In the genomic region with DNA sequence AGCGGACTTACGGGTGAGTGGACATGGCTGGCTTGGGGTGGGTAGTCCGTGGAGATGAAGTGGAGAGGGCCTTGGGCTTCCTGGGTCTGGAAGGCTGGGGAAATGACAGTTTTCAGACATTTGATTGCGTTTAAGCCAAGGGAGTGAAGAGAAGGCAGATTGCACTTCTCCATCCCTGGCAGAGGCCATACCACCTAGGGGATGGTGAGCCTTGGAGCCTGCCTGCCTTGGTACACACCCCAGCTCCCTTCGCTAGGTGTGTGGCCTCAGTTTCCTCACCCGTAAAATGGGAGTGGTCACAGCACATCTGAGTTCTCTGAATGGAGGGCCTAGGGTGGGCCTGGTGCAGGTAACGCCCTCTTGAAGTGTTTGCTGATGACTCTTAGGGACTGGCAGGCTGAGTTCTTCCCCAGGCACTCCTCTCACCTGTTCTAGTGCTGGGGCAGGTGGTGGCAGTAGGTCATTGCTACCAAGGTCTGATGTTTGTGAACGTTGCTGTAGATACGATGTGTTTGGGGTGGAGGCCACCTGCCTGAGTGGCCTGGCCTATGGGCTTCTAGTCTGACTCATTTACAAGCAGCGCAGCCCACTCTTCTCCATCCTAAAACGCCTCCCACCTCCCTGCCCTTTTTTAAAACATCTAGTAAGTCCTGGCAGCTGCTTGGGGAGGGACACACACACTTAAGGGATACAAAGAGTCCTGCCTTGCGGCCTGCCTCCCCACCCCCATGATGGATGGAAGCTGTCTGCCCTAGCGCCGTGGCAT, we compare ENCODE assay signal across 8 cellular contexts. TPM values are rescaled to one million over a fixed set of nuclear protein-coding genes. Genes with fewer than 3 reads are reported as not detected.
DNase-seq lines count a peak whose midpoint lies in the region; ATAC-seq and TF ChIP-seq lines count a peak whose summit lies in the region.

No MANE protein-coding gene starts in this region.

- intact Hi-C loops in CD8-positive, alpha-beta T cell (cut with DNase I, micrococcal nuclease), result loop anchor here (1.0 to 10.0 kb wide), 10 partner anchors 40 to 1861 kb away; a partner anchor contains a TSS

- H4K20me1 ChIP-seq in KMS-11 (ENCODE audit: insufficient read depth), result 0 out of 2 replicates have a peak, but pooled peaks cover 6% of the 10 kb centered on the region

- no peaks in the 10 kb centered on the region for H3K27me3 Mint-ChIP-seq in CD8-positive, alpha-beta T cell (ENCODE audit: low read depth)

- H3K4me1 ChIP-seq in CD8-positive, alpha-beta T cell (ENCODE audit: insufficient read depth, low read length), result peaks cover 73% of the 10 kb centered on the region
- peaks cover 71% of the 10 kb centered on the region for H3K4me1 ChIP-seq in KMS-11 (ENCODE audit: low read depth, poor library complexity, severe bottlenecking)
- H3K4me1 ChIP-seq in adipocyte (ENCODE audit: control insufficient read depth, insufficient read depth, low read length), result peaks cover 34% of the 10 kb centered on the region
- peaks cover 19 to 79% of the 10 kb centered on the region in 2 donors for H3K4me1 ChIP-seq in muscle layer of duodenum (ENCODE audit: control insufficient read depth in 1 of 2, insufficient read depth in 2 of 2, low read length in 2 of 2)

- H3K79me2 ChIP-seq in KMS-11 (ENCODE audit: insufficient read depth, low read depth), result peaks cover 58% of the 10 kb centered on the region

- no peaks in the 10 kb centered on the region for H3K27me3 ChIP-seq in CD8-positive, alpha-beta T cell (ENCODE audit: insufficient read depth, low read length)
- no peaks in the 10 kb centered on the region for H3K27me3 ChIP-seq in KMS-11 (ENCODE audit: insufficient read depth, low read depth)
- no peaks in the 10 kb centered on the region for H3K27me3 ChIP-seq in adipocyte (replicated peaks; ENCODE audit: control insufficient read depth, insufficient read depth, low read length)
- no peaks in the 10 kb centered on the region for H3K27me3 ChIP-seq in muscle layer of duodenum (ENCODE audit: low read depth, low read length)

- peaks cover 45% of the 10 kb centered on the region for H3K36me3 ChIP-seq in CD8-positive, alpha-beta T cell (ENCODE audit: insufficient read depth, low read length)
- peaks cover 7% of the 10 kb centered on the region; the same call in 1 of the 2 replicates for H3K36me3 ChIP-seq in KMS-11 (ENCODE audit: insufficient read depth)
- H3K36me3 ChIP-seq in adipocyte (ENCODE audit: control insufficient read depth, insufficient read depth, low read length, severe bottlenecking), result peaks cover 24% of the 10 kb centered on the region
- peaks cover 0 to 6% of the 10 kb centered on the region in 2 donors for H3K36me3 ChIP-seq in muscle layer of duodenum (ENCODE audit: control insufficient read depth in 1 of 2, insufficient read depth in 2 of 2, low read length in 2 of 2)

- H3K36me3 Mint-ChIP-seq in CD8-positive, alpha-beta T cell, result peaks cover 58% of the 10 kb centered on the region

- peak overlapping the region; percentile 61; the same call in 1 of the 2 replicates for H3K9ac ChIP-seq in KMS-11
- no peak overlapping the region for H3K9ac ChIP-seq in adipocyte (ENCODE audit: low read length)

- POLR2A ChIA-PET in CD8-positive, alpha-beta T cell (lab: Charles Lee), result interaction anchor here (0.6 to 3.0 kb wide), 7 partner anchors 8 to 1279 kb away, joined by 3 to 27 read pairs (median 4); a partner anchor contains a TSS

- no peaks in the 10 kb centered on the region for H3K9me3 Mint-ChIP-seq in CD8-positive, alpha-beta T cell

- H3K4me3 Mint-ChIP-seq in CD8-positive, alpha-beta T cell, result peak overlapping the region; percentile 99

- H3K27ac ChIP-seq in CD8-positive, alpha-beta T cell (ENCODE audit: low read depth, low read length), result peak overlapping the region; percentile 97
- H3K27ac ChIP-seq in KMS-11, result peak overlapping the region; percentile 72
- peak overlapping the region; percentile 41 for H3K27ac ChIP-seq in muscle layer of duodenum (ENCODE audit: low read length)

- in situ Hi-C loops in GM13977 (cut with MboI; ENCODE audit: low pct_unique_long_range_greater_than_20kb, low sequenced_read_pairs, unreplicated experiment), result loop anchor here (25.0 kb wide), 1 partner anchor 819 kb away; no protein-coding TSS in a partner anchor

- no peak for ATAC-seq in CD8-positive, alpha-beta T cell
- ATAC-seq in HG03039 (IDR thresholded peaks at IDR 0.05; ENCODE audit: unreplicated experiment) (no peak), HG03432 (IDR thresholded peaks at IDR 0.05; ENCODE audit: unreplicated experiment) (no peak)

- no peak for TF ChIP-seq CTCF in CD8-positive, alpha-beta T cell (IDR thresholded peaks at IDR 0.05)
- no peak for TF ChIP-seq CTCF in KMS-11 (conservative IDR thresholded peaks at IDR 0.05; ENCODE audit: low read depth, low read length)
- TF ChIP-seq CTCF in GM13977 (IDR thresholded peaks at IDR 0.05; ENCODE audit: extremely low read depth, insufficient read depth, missing control alignments), result no peak

- H3K9me3 ChIP-seq in CD8-positive, alpha-beta T cell (ENCODE audit: low read length), result no peaks in the 10 kb centered on the region
- H3K9me3 ChIP-seq in adipocyte (ENCODE audit: control insufficient read depth, low read length), result no peaks in the 10 kb centered on the region
- H3K9me3 ChIP-seq in muscle layer of duodenum (ENCODE audit: control insufficient read depth in 1 of 2, low read length in 2 of 2), result no peaks in the 10 kb centered on the region

- peak in 2 of 7 experiments; percentile 20 to 23 for DNase-seq in CD8-positive, alpha-beta T cell
- DNase-seq in adipocyte (ENCODE audit: low read depth), result no peak
- DNase-seq in COLO829 (ENCODE audit: low spot score), result no peak
- no peak for DNase-seq in GM13977 (ENCODE audit: low spot score)

- H3K4me2 ChIP-seq in KMS-11, result peak overlapping the region; percentile 72

- H2AFZ ChIP-seq in KMS-11 (ENCODE audit: low read depth), result no peak overlapping the region

- peaks cover 66% of the 10 kb centered on the region for H3K4me1 Mint-ChIP-seq in CD8-positive, alpha-beta T cell (ENCODE audit: low read depth)

- peak overlapping the region; percentile 98 for H3K4me3 ChIP-seq in CD8-positive, alpha-beta T cell (ENCODE audit: low read depth, low read length)
- H3K4me3 ChIP-seq in KMS-11 (IDR thresholded peaks at IDR 0.05; ENCODE audit: insufficient read depth, low read depth, low read length) (no peak overlapping the region), adipocyte (ENCODE audit: low read length) (peak overlapping the region; percentile 86), muscle layer of duodenum (ENCODE audit: low read depth in 1 of 2, low read length in 2 of 2) (peak overlapping the region; percentile 64 to 67)

- CTCF ChIA-PET in CD8-positive, alpha-beta T cell (lab: Charles Lee), result interaction anchor here (1.2 to 7.0 kb wide), 2 partner anchors 13 to 40 kb away, joined by 3 to 58 read pairs; no protein-coding TSS in a partner anchor

- peak overlapping the region; percentile 98 for H3K27ac Mint-ChIP-seq in CD8-positive, alpha-beta T cell

RNA-seq across cellular contexts. Expression of a gene that starts 2.3 kb away (rescaled TPM):
- 100 to 1,000 TPM; 739 to 743 TPM for total RNA-seq in CD8-positive, alpha-beta T cell

RNA-seq across cellular contexts. Expression of a gene that starts 42.4 kb away (rescaled TPM):
- total RNA-seq in CD8-positive, alpha-beta T cell, result 10 to 100 TPM; 58.9 to 59.4 TPM

Comparison
In these comparisons a context has a peak if more than half of its experiments do, and no peak if none do; other contexts are left out.
1. H3K27ac ChIP-seq: peak in every context shown above with its lines; median percentile 97 in CD8-positive, alpha-beta T cell; 72 in KMS-11; 41 in muscle layer of duodenum.